Comparison of ENCODE assay signal across 8 cellular contexts in genomic region chr18:21612125-21613100, GRCh38.
DNase-seq lines count a peak whose midpoint lies in the region; ATAC-seq lines count a peak whose summit lies in the region.

SNRPD1 (plus strand) TSS chr18:21612314; CDS start chr18:21612430, 116 bp downstream.

- H3K4me1 ChIP-seq in effector memory CD4-positive, alpha-beta T cell (ENCODE audit: control insufficient read depth, insufficient read depth, low read length, poor library complexity, severe bottlenecking), result no peaks in the 10 kb centered on the region

- peak; percentile 97 for ATAC-seq in GM19468 (IDR thresholded peaks at IDR 0.05; ENCODE audit: extremely low read depth, unreplicated experiment)

- no peaks in the 10 kb centered on the region for H3K36me3 ChIP-seq in effector memory CD4-positive, alpha-beta T cell (ENCODE audit: control insufficient read depth, insufficient read depth, low read length)

- no peaks in the 10 kb centered on the region for H3K27me3 ChIP-seq in effector memory CD4-positive, alpha-beta T cell (replicated peaks; ENCODE audit: control insufficient read depth, insufficient read depth, low read length, poor library complexity, severe bottlenecking)

- no peaks in the 10 kb centered on the region for H3K9me3 ChIP-seq in effector memory CD4-positive, alpha-beta T cell (ENCODE audit: control insufficient read depth, low read length)

- DNase-seq in COR-L47 (lab: John Stamatoyannopoulos, UW) (peak; percentile 95), HS-5 (ENCODE audit: low read depth) (peak; percentile 76), NK-92 (lab: John Stamatoyannopoulos, UW; ENCODE audit: unreplicated experiment) (peak; percentile 29), medulla oblongata (ENCODE audit: extremely low spot score) (peak; percentile 90)
- peak; percentile 95 for DNase-seq in activated CD8-positive, alpha-beta memory T cell treated with anti-CD3 and anti-CD28 coated beads for 24 hours
- DNase-seq in effector memory CD4-positive, alpha-beta T cell, result peak; percentile 66 to 77 (median 76)
- DNase-seq in stimulated activated CD8-positive, alpha-beta memory T cell treated with anti-CD3 and anti-CD28 coated beads, Interleukin-12 subunit alpha, Interleukin-12 subunit beta, amount 100 ng/mL, for 1 hour (ENCODE audit: low read depth), result peak; percentile 74

- peak within 1 kb of the TSS; percentile 93 for H3K27ac ChIP-seq in effector memory CD4-positive, alpha-beta T cell (ENCODE audit: insufficient read depth, low read length, poor library complexity, severe bottlenecking)

- peak within 1 kb of the TSS; percentile 83 for H3K4me3 ChIP-seq in effector memory CD4-positive, alpha-beta T cell (ENCODE audit: insufficient read depth, low read depth, low read length, poor library complexity, severe bottlenecking)

Comparison
In these comparisons a context has a peak if more than half of its experiments do, and no peak if none do; other contexts are left out.
1. Peak in every context shown above with its lines: DNase-seq, ATAC-seq, H3K4me3 ChIP-seq and H3K27ac ChIP-seq.
2. DNase-seq: peak in every context shown above with its lines; median percentile 95 in COR-L47; 95 in activated CD8-positive, alpha-beta memory T cell treated with anti-CD3 and anti-CD28 coated beads for 24 hours; 90 in medulla oblongata; 76 in HS-5; 76 in effector memory CD4-positive, alpha-beta T cell; 74 in stimulated activated CD8-positive, alpha-beta memory T cell treated with anti-CD3 and anti-CD28 coated beads, Interleukin-12 subunit alpha, Interleukin-12 subunit beta, amount 100 ng/mL, for 1 hour; 29 in NK-92.